Comparison of ENCODE assay signal across 13 cellular contexts in genomic region chr1:185520188-185520935, GRCh38.
DNase-seq lines count a peak whose midpoint lies in the region; ATAC-seq and TF ChIP-seq lines count a peak whose summit lies in the region.
"Had no signal": no experiment of that assay in that cellular context is flagged by ENCODE, and none has a peak within 500 bp of the region (broad histone marks: within the 10 kb centered on the region; RNA-seq: fewer than 3 reads in every experiment).

No MANE protein-coding gene starts in this region.

- H4K20me1 ChIP-seq in Karpas-422 (ENCODE audit: insufficient read depth, low read depth, low read length), result no peaks in the 10 kb centered on the region

- no peaks in the 10 kb centered on the region for H3K36me3 ChIP-seq in Karpas-422 (ENCODE audit: insufficient read depth, low read length)

- no peaks in the 10 kb centered on the region for H3K27me3 ChIP-seq in Karpas-422 (ENCODE audit: low read length)

- H3K4me2 ChIP-seq in Karpas-422 (ENCODE audit: low read depth, low read length, poor library complexity, severe bottlenecking), result no peak overlapping the region

- DNase-seq in Caki2 (ENCODE audit: low read depth) (peak; percentile 45), choroid plexus epithelial cell (ENCODE audit: low read depth) (peak; percentile 16), Karpas-422 (no peak), GOT3 (lab: John Stamatoyannopoulos, UW) (no peak), NCI-H1436 treated with DMSO at 0.1 percent for 48 hours (lab: John Stamatoyannopoulos, UW) (no peak)
- DNase-seq: activated naive CD4-positive, alpha-beta T cell treated with Interleukin-2 at 50 U/mL for 16 hours; DMS 273 treated with DMSO at 0.1 percent for 48 hours; NCI-H1105 treated with DMSO at 0.1 percent for 48 hours; stimulated activated naive CD8-positive, alpha-beta T cell treated with anti-CD3 and anti-CD28 coated beads, Interleukin-15, Interleukin-2, amounts not matched to agents 100 U/mL and 50 U/mL, for 24 hours had no signal

- ATAC-seq in GM21390 (IDR thresholded peaks at IDR 0.05; ENCODE audit: unreplicated experiment), result peak; percentile 88
- ATAC-seq in HG03558 (IDR thresholded peaks at IDR 0.05; ENCODE audit: extremely low read depth, unreplicated experiment), result peak; percentile 60
- no peak for ATAC-seq in GM21723 (IDR thresholded peaks at IDR 0.05; ENCODE audit: unreplicated experiment)
- ATAC-seq: stimulated activated naive CD8-positive, alpha-beta T cell treated with anti-CD3 and anti-CD28 coated beads, Interleukin-15, Interleukin-2, amounts not matched to agents 100 U/mL and 50 U/mL, for 24 hours had no signal

- no peak for TF ChIP-seq CTCF in choroid plexus epithelial cell (conservative IDR thresholded peaks at IDR 0.05; ENCODE audit: low read depth, low read length)

- no peak overlapping the region for H3K27ac ChIP-seq in Karpas-422 (ENCODE audit: low read length)
- H3K27ac ChIP-seq: skin epidermis had no signal

- no peak overlapping the region for H3K4me3 ChIP-seq in choroid plexus epithelial cell (ENCODE audit: low read depth, low read length)
- no peak overlapping the region for H3K4me3 ChIP-seq in Karpas-422 (ENCODE audit: low read length)
- H3K4me3 ChIP-seq: skin epidermis had no signal

- no peaks in the 10 kb centered on the region for H3K9me2 ChIP-seq in Karpas-422 (replicated peaks; ENCODE audit: insufficient read depth, low read length)

- H3K9me3 ChIP-seq in Karpas-422 (ENCODE audit: low read length), result peaks cover 21% of the 10 kb centered on the region

- no peak overlapping the region for H2AFZ ChIP-seq in Karpas-422 (ENCODE audit: low read length)

- no peaks in the 10 kb centered on the region for H3K79me2 ChIP-seq in Karpas-422 (ENCODE audit: low read length)

- H3K9ac ChIP-seq in Karpas-422 (ENCODE audit: low read length), result no peak overlapping the region

- in situ Hi-C loops in Caki2 (cut with HindIII; ENCODE audit: low pct_unique_long_range_greater_than_20kb, low sequenced_read_pairs), result no loop called here

- H3K4me1 ChIP-seq in Karpas-422 (ENCODE audit: low read length), result no peaks in the 10 kb centered on the region

Comparison
In these comparisons a context has a peak if more than half of its experiments do, and no peak if none do; other contexts are left out.
1. DNase-seq: peak in Caki2 (single experiment) and choroid plexus epithelial cell (single experiment); none in Karpas-422 (single experiment), GOT3 (single experiment) and NCI-H1436 treated with DMSO at 0.1 percent for 48 hours (single experiment).